ENCODE assay signal across 2 cellular contexts in genomic region chr7:75858430-75858829, GRCh38.
TF ChIP-seq lines count a peak whose summit lies in the region.

No MANE protein-coding gene starts in this region.

TF ChIP-seq in HEK293, 187 proteins besides CTCF, POLR2A, EP300 and RAD21 (continued from another document):
- TF ChIP-seq ZNF398 (tag by site-specific recombination; IDR thresholded peaks at IDR 0.05) (no peak), ZNF366 (tag by site-specific recombination; conservative IDR thresholded peaks at IDR 0.05) (peak; percentile 74), ZNF529 (tag by site-specific recombination; IDR thresholded peaks at IDR 0.05; ENCODE audit: insufficient replicate concordance) (no peak), ZNF639 (tag by site-specific recombination; IDR thresholded peaks at IDR 0.05) (no peak), GFI1B (tag by site-specific recombination; IDR thresholded peaks at IDR 0.05) (no peak), ZNF449 (tag by site-specific recombination; IDR thresholded peaks at IDR 0.05) (no peak), ZNF138 (tag by site-specific recombination; IDR thresholded peaks at IDR 0.05; ENCODE audit: borderline replicate concordance) (no peak), ZNF426 (tag by site-specific recombination; IDR thresholded peaks at IDR 0.05) (no peak), BCL11A (tag by site-specific recombination; IDR thresholded peaks at IDR 0.05; ENCODE audit: low read depth) (no peak), TSHZ1 (tag by site-specific recombination; IDR thresholded peaks at IDR 0.05; ENCODE audit: borderline replicate concordance) (no peak), PRDM1 (tag by site-specific recombination; IDR thresholded peaks at IDR 0.05) (peak; percentile 95)

TF ChIP-seq in WTC11, 78 proteins besides CTCF, POLR2A, EP300 and RAD21 (continued from another document):
- TF ChIP-seq ZNF532 (CRISPR knock-in tag; IDR thresholded peaks at IDR 0.05; ENCODE audit: borderline replicate concordance), result no peak
- TF ChIP-seq CBFB (CRISPR knock-in tag; IDR thresholded peaks at IDR 0.05; ENCODE audit: low read depth), result no peak
TF ChIP-seq in WTC11: peak in this region for 0.
